In genomic region chr17:28916302-28916934, GRCh38 we compare ENCODE assay signal across 8 cellular contexts. TPM values are rescaled to one million over a fixed set of nuclear protein-coding genes. Genes with fewer than 3 reads are reported as not detected.
DNase-seq lines count a peak whose midpoint lies in the region; ATAC-seq, FAIRE-seq and TF ChIP-seq lines count a peak whose summit lies in the region.

No MANE protein-coding gene starts in this region.

- H3K27me3 ChIP-seq in HepG2 (ENCODE audit: control insufficient read depth in 1 of 2, insufficient read depth in 2 of 2, low read length in 2 of 2), result no peaks in the 10 kb centered on the region
- H3K27me3 ChIP-seq in tibial artery, result no peaks in the 10 kb centered on the region

- no peak overlapping the region for H3K9ac ChIP-seq in HepG2 (ENCODE audit: insufficient read depth, low read depth, low read length)

- H3K36me3 Mint-ChIP-seq in T-helper 2 cell treated with Interferon-gamma antibody and Interleukin-4, amounts not matched to agents 5 μg/mL and 100 μg/mL, for 36 hours (ENCODE audit: low read depth), result peaks cover 74% of the 10 kb centered on the region

- in situ Hi-C loops in GM13976 (cut with MboI; ENCODE audit: low sequenced_read_pairs, unreplicated experiment), result no loop called here
- in situ Hi-C loops in SK-MEL-5 (cut with HindIII; ENCODE audit: low pct_unique_long_range_greater_than_20kb, low sequenced_read_pairs), result no loop called here
- in situ Hi-C loops in HepG2 (cut with HindIII; ENCODE audit: extremely low pct_ligation_motif_present, low pct_unique_long_range_greater_than_20kb), result no loop called here

- peaks cover 44 to 90% of the 10 kb centered on the region in 2 experiments for H3K36me3 ChIP-seq in HepG2 (replicated peaks in 1 of 2; ENCODE audit: control insufficient read depth in 1 of 2, insufficient read depth in 2 of 2, low read length in 2 of 2)
- peaks cover 93 to 100% (median 95%) of the 10 kb centered on the region in 3 donors for H3K36me3 ChIP-seq in tibial artery

- ATAC-seq in HepG2 (peak; percentile 78), GM18505 (IDR thresholded peaks at IDR 0.05; ENCODE audit: unreplicated experiment) (no peak)

- CTCF ChIA-PET in HepG2 (lab: Yijun Ruan, JAX; ENCODE audit: low intra/inter-chr PET ratio, low total read pairs), result interaction anchor here (0.7 to 2.9 kb wide), 4 partner anchors 13 to 269 kb away, joined by 3 to 36 read pairs (median 6); partner anchors contain the start of genes DHRS13 and TLCD1

- WGBS in HepG2 (ENCODE audit: low lambda C conversion rate), result 71% methylated on average over 6 of the region's 6 CpGs

- intact Hi-C loops in HepG2 (cut with micrococcal nuclease; ENCODE audit: unreplicated experiment) (loop anchor here (2.0 kb wide), 2 partner anchors 14 to 154 kb away; partner anchors contain the start of gene DHRS13), tibial artery (cut with DNase I; ENCODE audit: low total_unique reads) (loop anchor here (5.0 kb wide), 1 partner anchor 154 kb away; no protein-coding TSS in a partner anchor)

- DNase-seq in AG09319 (ENCODE audit: extremely low read depth, low read depth) (no peak), GM13976 (ENCODE audit: low spot score) (peak; percentile 49), SK-MEL-5 (ENCODE audit: low read depth, low spot score) (peak; percentile 40), cardiac fibroblast (ENCODE audit: low read depth in 2 of 2) (peak; percentile 60 to 66), HepG2 (ENCODE audit: low spot score) (peak; percentile 38), tibial artery (peak in 1 of 2 donors; percentile 51)
- DNase-seq in T-helper 2 cell treated with Interferon-gamma antibody and Interleukin-4, amounts not matched to agents 5 μg/mL and 100 μg/mL, for 36 hours (ENCODE audit: low spot score), result no peak

- no TSS peak for BruUV-seq in HepG2 (replicated peaks; lab: Mats Ljungman, UMichigan)

- H3K27me3 Mint-ChIP-seq in T-helper 2 cell treated with Interferon-gamma antibody and Interleukin-4, amounts not matched to agents 5 μg/mL and 100 μg/mL, for 36 hours (ENCODE audit: low read depth), result no peaks in the 10 kb centered on the region

- H3K4me3 Mint-ChIP-seq in T-helper 2 cell treated with Interferon-gamma antibody and Interleukin-4, amounts not matched to agents 5 μg/mL and 100 μg/mL, for 36 hours, result no peak overlapping the region

- TF ChIP-seq EP300 in HepG2 (IDR thresholded peaks at IDR 0.05; ENCODE audit: low read depth in 2 of 2, low read length in 2 of 2) (no peak), HepG2 (CRISPR knock-in tag; IDR thresholded peaks at IDR 0.05; ENCODE audit: borderline replicate concordance) (no peak)

- H3K27ac Mint-ChIP-seq in T-helper 2 cell treated with Interferon-gamma antibody and Interleukin-4, amounts not matched to agents 5 μg/mL and 100 μg/mL, for 36 hours, result no peak overlapping the region

- H3K4me3 ChIP-seq in cardiac fibroblast (replicated peaks in 1 of 2; ENCODE audit: low read depth in 2 of 2, low read length in 2 of 2) (no peak overlapping the region), HepG2 (replicated peaks in 1 of 3; ENCODE audit: insufficient read depth in 1 of 3, low read depth in 2 of 3, low read length in 3 of 3) (no peak overlapping the region), tibial artery (no peak overlapping the region)

- H3K4me2 ChIP-seq in HepG2 (ENCODE audit: low read depth, low read length), result no peak overlapping the region

- no peak overlapping the region for H2AFZ ChIP-seq in HepG2 (ENCODE audit: low read length)

- no peaks in the 10 kb centered on the region; the same call in 1 of the 2 replicates for H4K20me1 ChIP-seq in HepG2 (ENCODE audit: insufficient read depth, low read length)

- H3K9me3 Mint-ChIP-seq in T-helper 2 cell treated with Interferon-gamma antibody and Interleukin-4, amounts not matched to agents 5 μg/mL and 100 μg/mL, for 36 hours, result no peaks in the 10 kb centered on the region

- H3K4me1 ChIP-seq in HepG2 (ENCODE audit: insufficient read depth, low read length) (peaks cover 19% of the 10 kb centered on the region), tibial artery (no peaks in the 10 kb centered on the region)

- H3K4me1 Mint-ChIP-seq in T-helper 2 cell treated with Interferon-gamma antibody and Interleukin-4, amounts not matched to agents 5 μg/mL and 100 μg/mL, for 36 hours (ENCODE audit: low read depth), result peaks cover 4% of the 10 kb centered on the region

- POLR2A ChIA-PET in HepG2 (lab: Yijun Ruan, JAX), result no interaction called here

- H3K9me3 ChIP-seq in HepG2 (ENCODE audit: low read length) (no peaks in the 10 kb centered on the region), tibial artery (no peaks in the 10 kb centered on the region)

- peak; percentile 78 for FAIRE-seq in HepG2 (lab: Jason Lieb, UNC)

- peak; percentile 57 for TF ChIP-seq CTCF in AG09319 (IDR thresholded peaks at IDR 0.05; ENCODE audit: low read depth, low read length)
- TF ChIP-seq CTCF in GM13976 (IDR thresholded peaks at IDR 0.05; ENCODE audit: borderline replicate concordance, control extremely low read depth, extremely low read depth, insufficient read depth, missing control alignments), result peak; percentile 48
- peak; percentile 58 for TF ChIP-seq CTCF in cardiac fibroblast (IDR thresholded peaks at IDR 0.05; ENCODE audit: low read depth, low read length)
- peak; percentile 79 for TF ChIP-seq CTCF in HepG2 (CRISPR knock-in tag; IDR thresholded peaks at IDR 0.05)
- peak; percentile 62 to 72 for TF ChIP-seq CTCF in tibial artery (IDR thresholded peaks at IDR 0.05)

- H3K27ac ChIP-seq in HepG2 (ENCODE audit: extremely low read length, insufficient read depth, low read length) (no peak overlapping the region), tibial artery (no peak overlapping the region)

- TF ChIP-seq POLR2A in HepG2 (IDR thresholded peaks at IDR 0.05; ENCODE audit: insufficient read depth in 1 of 2, low read depth in 2 of 2, low read length in 2 of 2), result no peak
- no peak for TF ChIP-seq POLR2A in GM18505 (IDR thresholded peaks at IDR 0.05; ENCODE audit: borderline replicate concordance, extremely low read depth, insufficient read depth, insufficient read length)

- TF ChIP-seq RAD21 in HepG2 (CRISPR knock-in tag; IDR thresholded peaks at IDR 0.05), result no peak

- no peaks in the 10 kb centered on the region for H3K79me2 ChIP-seq in HepG2 (ENCODE audit: insufficient read depth, low read length)

RNA-seq across cellular contexts. Expression of gene DHRS13, which starts 13.5 kb away (rescaled TPM):
- total RNA-seq in SK-MEL-5 (2014; rRNA removed; shearing (Covaris generic)), result 21.8 and 23.8 TPM in 2 replicates
- 24.0 and 28.1 TPM in 2 replicates for polyA plus RNA-seq in SK-MEL-5 (2015; cell fraction: cytosol; rRNA removed)
- 11.2 and 13.9 TPM in 2 replicates for polyA plus RNA-seq in SK-MEL-5 (2015; cell fraction: nucleus; rRNA removed)
- 7.6 and 12.6 TPM in 2 replicates for total RNA-seq in HepG2 (2016; rRNA removed; fragmentation: Illumina TruSeq; extraction: Trizol)
- total RNA-seq in HepG2 (2016; cell fraction: cytosol; rRNA removed; fragmentation: Illumina TruSeq; extraction: Trizol; ENCODE audit: low read depth), result 3.8 and 4.4 TPM in 2 replicates
- 6.5 and 14.0 TPM in 2 replicates for total RNA-seq in HepG2 (2016; cell fraction: insoluble cytoplasmic fraction; rRNA removed; fragmentation: Illumina TruSeq; extraction: Trizol)
- 8.0 and 9.3 TPM in 2 replicates for total RNA-seq in HepG2 (2016; cell fraction: membrane; rRNA removed; fragmentation: Illumina TruSeq; extraction: Trizol)
- total RNA-seq in HepG2 (2016; cell fraction: nucleus; rRNA removed; fragmentation: Illumina TruSeq; extraction: Trizol), result 9.7 and 11.6 TPM in 2 replicates
- 11.8 and 14.9 TPM in 2 replicates for polyA plus RNA-seq in HepG2 (2011; rRNA removed)
- 17.3 and 17.4 TPM in 2 replicates for polyA plus RNA-seq in HepG2 (2011; cell fraction: cytosol; rRNA removed)
- polyA plus RNA-seq in HepG2 (2011; cell fraction: nucleus; rRNA removed), result 8.7 and 11.2 TPM in 2 replicates
- polyA plus RNA-seq in HepG2 (2012), result 3.6 and 6.3 TPM in 2 replicates
- 4.0 and 5.3 TPM in 2 replicates for polyA plus RNA-seq in HepG2 (2016; cell fraction: cytosol; fragmentation: Illumina TruSeq; extraction: Trizol; ENCODE audit: low read depth)
- 8.0 and 9.0 TPM in 2 replicates for polyA plus RNA-seq in HepG2 (2016; cell fraction: insoluble cytoplasmic fraction; fragmentation: Illumina TruSeq; extraction: Trizol; ENCODE audit: low read depth)
- polyA plus RNA-seq in HepG2 (2016; cell fraction: membrane; fragmentation: Illumina TruSeq; extraction: Trizol; ENCODE audit: low read depth), result 7.0 and 7.5 TPM in 2 replicates
- polyA plus RNA-seq in HepG2 (2016; cell fraction: nucleus; fragmentation: Illumina TruSeq; extraction: Trizol; ENCODE audit: insufficient read depth, low read depth), result 20.2 and 21.1 TPM in 2 replicates
- 15.0 and 24.2 TPM in 2 replicates for polyA minus RNA-seq in HepG2 (2011; rRNA and poly(A)+ RNA removed; ENCODE audit: low replicate concordance)
- polyA minus RNA-seq in HepG2 (2011; cell fraction: cytosol; rRNA and poly(A)+ RNA removed), result 5.9 and 8.7 TPM in 2 replicates
- 5.2 and 7.8 TPM in 2 replicates for polyA minus RNA-seq in HepG2 (2011; cell fraction: nucleus; rRNA and poly(A)+ RNA removed)

RNA-seq across cellular contexts. Expression of gene FLOT2, which starts 18.9 kb away (rescaled TPM):
- total RNA-seq in SK-MEL-5 (2014; rRNA removed; shearing (Covaris generic)), result 12.6 and 12.8 TPM in 2 replicates
- polyA plus RNA-seq in SK-MEL-5 (2015; cell fraction: cytosol; rRNA removed), result 44.0 and 47.3 TPM in 2 replicates
- polyA plus RNA-seq in SK-MEL-5 (2015; cell fraction: nucleus; rRNA removed), result 30.0 and 36.2 TPM in 2 replicates
- total RNA-seq in HepG2 (2016; rRNA removed; fragmentation: Illumina TruSeq; extraction: Trizol), result 54.3 and 60.7 TPM in 2 replicates
- 21.0 and 27.1 TPM in 2 replicates for total RNA-seq in HepG2 (2016; cell fraction: cytosol; rRNA removed; fragmentation: Illumina TruSeq; extraction: Trizol; ENCODE audit: low read depth)
- 53.0 and 55.0 TPM in 2 replicates for total RNA-seq in HepG2 (2016; cell fraction: insoluble cytoplasmic fraction; rRNA removed; fragmentation: Illumina TruSeq; extraction: Trizol)
- total RNA-seq in HepG2 (2016; cell fraction: membrane; rRNA removed; fragmentation: Illumina TruSeq; extraction: Trizol), result 55.4 and 58.7 TPM in 2 replicates
- 31.5 and 32.6 TPM in 2 replicates for total RNA-seq in HepG2 (2016; cell fraction: nucleus; rRNA removed; fragmentation: Illumina TruSeq; extraction: Trizol)
- polyA plus RNA-seq in HepG2 (2011; rRNA removed), result 54.5 and 60.6 TPM in 2 replicates
- 66.4 and 77.9 TPM in 2 replicates for polyA plus RNA-seq in HepG2 (2011; cell fraction: cytosol; rRNA removed)
- 62.5 and 67.8 TPM in 2 replicates for polyA plus RNA-seq in HepG2 (2011; cell fraction: nucleus; rRNA removed)
- 42.3 and 50.0 TPM in 2 replicates for polyA plus RNA-seq in HepG2 (2012)
- 27.5 and 28.8 TPM in 2 replicates for polyA plus RNA-seq in HepG2 (2016; cell fraction: cytosol; fragmentation: Illumina TruSeq; extraction: Trizol; ENCODE audit: low read depth)
- 48.1 and 64.0 TPM in 2 replicates for polyA plus RNA-seq in HepG2 (2016; cell fraction: insoluble cytoplasmic fraction; fragmentation: Illumina TruSeq; extraction: Trizol; ENCODE audit: low read depth)
- 49.0 and 54.8 TPM in 2 replicates for polyA plus RNA-seq in HepG2 (2016; cell fraction: membrane; fragmentation: Illumina TruSeq; extraction: Trizol; ENCODE audit: low read depth)
- polyA plus RNA-seq in HepG2 (2016; cell fraction: nucleus; fragmentation: Illumina TruSeq; extraction: Trizol; ENCODE audit: insufficient read depth, low read depth), result 64.4 and 67.0 TPM in 2 replicates
- polyA minus RNA-seq in HepG2 (2011; rRNA and poly(A)+ RNA removed; ENCODE audit: low replicate concordance), result 124 and 166 TPM in 2 replicates
- polyA minus RNA-seq in HepG2 (2011; cell fraction: cytosol; rRNA and poly(A)+ RNA removed), result 35.9 and 59.2 TPM in 2 replicates
- polyA minus RNA-seq in HepG2 (2011; cell fraction: nucleus; rRNA and poly(A)+ RNA removed), result 14.0 and 19.0 TPM in 2 replicates

RNA-seq across cellular contexts. Expression of gene PHF12, which starts 34.9 kb away (rescaled TPM):
- 9.5 and 12.7 TPM in 2 replicates for total RNA-seq in SK-MEL-5 (2014; rRNA removed; shearing (Covaris generic))
- polyA plus RNA-seq in SK-MEL-5 (2015; cell fraction: cytosol; rRNA removed), result 23.6 and 53.1 TPM in 2 replicates
- polyA plus RNA-seq in SK-MEL-5 (2015; cell fraction: nucleus; rRNA removed), result 82.7 and 83.3 TPM in 2 replicates
- 9.8 and 10.0 TPM in 2 replicates for total RNA-seq in HepG2 (2016; rRNA removed; fragmentation: Illumina TruSeq; extraction: Trizol)
- total RNA-seq in HepG2 (2016; cell fraction: cytosol; rRNA removed; fragmentation: Illumina TruSeq; extraction: Trizol; ENCODE audit: low read depth), result 38.8 and 40.7 TPM in 2 replicates
- total RNA-seq in HepG2 (2016; cell fraction: insoluble cytoplasmic fraction; rRNA removed; fragmentation: Illumina TruSeq; extraction: Trizol), result 6.6 and 12.3 TPM in 2 replicates
- total RNA-seq in HepG2 (2016; cell fraction: membrane; rRNA removed; fragmentation: Illumina TruSeq; extraction: Trizol), result 20.1 and 21.2 TPM in 2 replicates
- 11.6 and 13.5 TPM in 2 replicates for total RNA-seq in HepG2 (2016; cell fraction: nucleus; rRNA removed; fragmentation: Illumina TruSeq; extraction: Trizol)
- polyA plus RNA-seq in HepG2 (2011; rRNA removed), result 17.1 and 23.9 TPM in 2 replicates
- polyA plus RNA-seq in HepG2 (2011; cell fraction: cytosol; rRNA removed), result 9.0 and 10.2 TPM in 2 replicates
- 40.3 and 44.7 TPM in 2 replicates for polyA plus RNA-seq in HepG2 (2011; cell fraction: nucleus; rRNA removed)
- polyA plus RNA-seq in HepG2 (2012), result 12.4 and 17.6 TPM in 2 replicates
- polyA plus RNA-seq in HepG2 (2016; cell fraction: cytosol; fragmentation: Illumina TruSeq; extraction: Trizol; ENCODE audit: low read depth), result 2.7 and 2.8 TPM in 2 replicates
- 11.3 and 15.3 TPM in 2 replicates for polyA plus RNA-seq in HepG2 (2016; cell fraction: insoluble cytoplasmic fraction; fragmentation: Illumina TruSeq; extraction: Trizol; ENCODE audit: low read depth)
- 9.9 and 10.4 TPM in 2 replicates for polyA plus RNA-seq in HepG2 (2016; cell fraction: membrane; fragmentation: Illumina TruSeq; extraction: Trizol; ENCODE audit: low read depth)
- 39.1 and 44.1 TPM in 2 replicates for polyA plus RNA-seq in HepG2 (2016; cell fraction: nucleus; fragmentation: Illumina TruSeq; extraction: Trizol; ENCODE audit: insufficient read depth, low read depth)
- 32.1 and 43.1 TPM in 2 replicates for polyA minus RNA-seq in HepG2 (2011; rRNA and poly(A)+ RNA removed; ENCODE audit: low replicate concordance)
- polyA minus RNA-seq in HepG2 (2011; cell fraction: cytosol; rRNA and poly(A)+ RNA removed), result 13.8 and 18.0 TPM in 2 replicates
- polyA minus RNA-seq in HepG2 (2011; cell fraction: nucleus; rRNA and poly(A)+ RNA removed), result 23.6 and 28.2 TPM in 2 replicates

Comparison
In these comparisons a context has a peak if more than half of its experiments do, and no peak if none do; other contexts are left out.
1. DNase-seq: peak in GM13976 (single experiment), SK-MEL-5 (single experiment), cardiac fibroblast (2 of 2) and HepG2 (single experiment); none in AG09319 (single experiment) and T-helper 2 cell treated with Interferon-gamma antibody and Interleukin-4, amounts not matched to agents 5 μg/mL and 100 μg/mL, for 36 hours (single experiment).
2. Peak in every context shown above with its lines, with median percentiles within 50 percentile points of each other: CTCF ChIP-seq.